Comparison of ENCODE assay signal across 23 cellular contexts in the genomic region with DNA sequence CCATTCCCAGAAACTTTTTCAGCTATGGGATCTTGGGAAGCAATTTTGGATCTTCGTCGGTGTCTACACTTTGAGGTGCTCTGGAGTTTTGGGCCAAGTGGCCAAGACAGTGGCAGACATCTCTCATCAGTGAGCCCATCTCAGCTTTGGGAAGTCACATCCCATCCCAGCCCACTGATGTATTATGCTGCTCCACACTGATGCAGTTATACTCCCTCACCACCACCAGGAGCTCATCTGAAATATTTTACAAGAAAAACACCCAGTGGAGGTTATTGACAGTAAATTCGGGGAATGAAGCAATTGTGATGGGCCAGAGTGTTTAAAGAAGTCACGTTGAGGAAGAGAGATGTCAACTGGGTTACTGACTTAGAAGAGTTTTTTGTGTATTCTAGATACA.
"Had no signal": no experiment of that assay in that cellular context is flagged by ENCODE, and none has a peak within 500 bp of the region (broad histone marks: within the 10 kb centered on the region; RNA-seq: fewer than 3 reads in every experiment).

No MANE protein-coding gene starts in this region.

- H3K4me1 ChIP-seq: left ventricle myocardium inferior, right atrium auricular region, right lobe of liver, suprapubic skin, tibial artery, upper lobe of right lung had no signal

- DNase-seq: hypothalamus; islet precursor cell; left ventricle myocardium inferior; mesendoderm; naive B cell; natural killer cell; nephron progenitor cell; ovary; right lobe of liver; stimulated activated CD4-positive, alpha-beta T cell treated with anti-CD3 and anti-CD28 coated beads, Interleukin-1b, Interleukin-23, amount 100 ng/mL, for 48 hours; stimulated activated CD4-positive, alpha-beta T cell treated with anti-CD3 and anti-CD28 coated beads, Interleukin-2, amount 100 ng/mL, for 48 hours; stimulated activated naive B cell treated with anti-CD40 and anti-IgM and Interleukin-4, amounts not matched to agents 10 μg/mL and 1 μg/mL and 100 μg/mL, for 72 hours; tibial artery; trophoblast cell; upper lobe of right lung had no signal

- H3K4me1 Mint-ChIP-seq: mesothelial cell of epicardium, nephron progenitor cell had no signal

- H3K4me3 ChIP-seq: left ventricle myocardium inferior, lung, ovary, right atrium auricular region, right lobe of liver, smooth muscle cell, suprapubic skin, thoracic aorta, tibial artery, upper lobe of right lung had no signal

- H3K9me3 ChIP-seq: left ventricle myocardium inferior, ovary, right atrium auricular region, right lobe of liver, suprapubic skin, thoracic aorta, tibial artery, upper lobe of right lung had no signal

- ATAC-seq: natural killer cell; right lobe of liver; stimulated activated naive B cell treated with anti-CD40 and anti-IgM and Interleukin-4, amounts not matched to agents 10 μg/mL and 1 μg/mL and 100 μg/mL, for 72 hours; upper lobe of right lung had no signal

- H3K27ac ChIP-seq: left ventricle myocardium inferior, ovary, right atrium auricular region, right lobe of liver, suprapubic skin, thoracic aorta, tibial artery, upper lobe of right lung had no signal

- H3K36me3 ChIP-seq: ovary, right atrium auricular region had no signal

- H3K27me3 Mint-ChIP-seq: naive B cell; progenitor cell of endocrine pancreas; stimulated activated naive B cell treated with anti-CD40 and anti-IgM and Interleukin-4, amounts not matched to agents 10 μg/mL and 1 μg/mL and 100 μg/mL, for 72 hours; stimulated activated naive CD8-positive, alpha-beta T cell treated with anti-CD3 and anti-CD28 coated beads, Interleukin-15, Interleukin-2, amounts not matched to agents 100 ng/mL and 50 ng/mL, for 24 hours had no signal

- H3K4me3 Mint-ChIP-seq: mesothelial cell of epicardium; naive B cell; natural killer cell; nephron progenitor cell; stimulated activated naive B cell treated with anti-CD40 and anti-IgM and Interleukin-4, amounts not matched to agents 10 μg/mL and 1 μg/mL and 100 μg/mL, for 72 hours; stimulated activated naive CD8-positive, alpha-beta T cell treated with anti-CD3 and anti-CD28 coated beads, Interleukin-15, Interleukin-2, amounts not matched to agents 100 ng/mL and 50 ng/mL, for 24 hours had no signal

- H3K27ac Mint-ChIP-seq: mesothelial cell of epicardium; nephron progenitor cell; progenitor cell of endocrine pancreas; stimulated activated naive B cell treated with anti-CD40 and anti-IgM and Interleukin-4, amounts not matched to agents 10 μg/mL and 1 μg/mL and 100 μg/mL, for 72 hours; stimulated activated naive CD8-positive, alpha-beta T cell treated with anti-CD3 and anti-CD28 coated beads, Interleukin-15, Interleukin-2, amounts not matched to agents 100 ng/mL and 50 ng/mL, for 24 hours had no signal

- H3K9me3 Mint-ChIP-seq: mesothelial cell of epicardium; naive B cell; natural killer cell; nephron progenitor cell; stimulated activated naive B cell treated with anti-CD40 and anti-IgM and Interleukin-4, amounts not matched to agents 10 μg/mL and 1 μg/mL and 100 μg/mL, for 72 hours; stimulated activated naive CD8-positive, alpha-beta T cell treated with anti-CD3 and anti-CD28 coated beads, Interleukin-15, Interleukin-2, amounts not matched to agents 100 ng/mL and 50 ng/mL, for 24 hours had no signal

- H3K27me3 ChIP-seq: ovary, right atrium auricular region, right lobe of liver, suprapubic skin, tibial artery, upper lobe of right lung had no signal
